1 cellular context compared by ENCODE assay signal in genomic region chr19:35140898-35141626, GRCh38.
TF ChIP-seq lines count a peak whose summit lies in the region.

No MANE protein-coding gene starts in this region.

TF ChIP-seq in Ishikawa, 13 proteins besides CTCF, POLR2A, EP300 and RAD21 (continued from another document):
- TF ChIP-seq USF1 (IDR thresholded peaks at IDR 0.05) (no peak), ZBTB7A (IDR thresholded peaks at IDR 0.05; ENCODE audit: low read depth) (peak; percentile 50; the same call in 1 of the 2 replicates), CREB1 (IDR thresholded peaks at IDR 0.05; ENCODE audit: low read depth) (no peak)
